In the genomic region with DNA sequence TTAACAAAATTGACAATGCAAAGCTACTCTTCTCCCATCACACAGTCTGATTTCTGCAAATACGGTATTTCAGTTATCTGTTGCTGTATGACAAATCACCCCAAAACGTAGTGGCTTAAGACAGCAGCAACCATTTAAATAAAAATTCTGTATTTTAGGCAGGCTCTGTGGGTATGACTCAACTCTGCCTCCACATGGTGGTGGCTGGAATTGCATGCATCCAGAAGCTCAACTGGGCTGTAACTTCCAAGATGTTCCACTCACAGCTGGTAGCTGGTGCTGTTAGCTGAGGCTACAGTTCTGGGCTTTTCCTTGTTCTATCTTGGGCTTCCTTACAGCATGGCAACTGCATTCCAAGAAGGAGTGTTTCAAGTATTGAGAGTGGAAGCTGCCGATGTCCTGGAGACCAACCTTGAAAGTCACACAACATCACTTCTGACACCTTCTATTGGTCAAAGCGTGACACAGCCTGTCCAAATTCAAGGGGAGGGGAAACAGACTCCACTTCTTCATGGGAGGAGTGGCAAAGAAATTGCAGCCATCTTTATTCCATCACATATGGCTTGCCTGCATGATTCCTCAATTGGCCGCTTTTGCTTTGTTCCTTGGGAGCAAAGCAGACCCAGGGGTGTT, we compare ENCODE assay signal across 8 cellular contexts.
DNase-seq lines count a peak whose midpoint lies in the region; ATAC-seq lines count a peak whose summit lies in the region.

No MANE protein-coding gene starts in this region.

- DNase-seq in DMS 273 (lab: John Stamatoyannopoulos, UW; ENCODE audit: unreplicated experiment) (peak; percentile 65), DMS 273 treated with DMSO at 0.1 percent for 48 hours (lab: John Stamatoyannopoulos, UW) (no peak), RPMI8226 (peak; percentile 55), islet precursor cell (peak; percentile 62), cortex of kidney (lab: John Stamatoyannopoulos, UW) (no peak)
- peak; percentile 64 for DNase-seq in activated naive CD4-positive, alpha-beta T cell treated with Interleukin-2 at 50 U/mL for 16 hours
- DNase-seq in stimulated activated CD8-positive, alpha-beta memory T cell treated with anti-CD3 and anti-CD28 coated beads, Interleukin-15, amount 100 ng/mL, for 1 hour (ENCODE audit: low read depth): peak; percentile 39

- ATAC-seq in GM21390 (IDR thresholded peaks at IDR 0.05; ENCODE audit: unreplicated experiment): no peak

Comparison
In these comparisons a context has a peak if more than half of its experiments do, and no peak if none do; other contexts are left out.
1. DNase-seq: peak in DMS 273 (single experiment), RPMI8226 (single experiment), activated naive CD4-positive, alpha-beta T cell treated with Interleukin-2 at 50 U/mL for 16 hours (single experiment), islet precursor cell (single experiment) and stimulated activated CD8-positive, alpha-beta memory T cell treated with anti-CD3 and anti-CD28 coated beads, Interleukin-15, amount 100 ng/mL, for 1 hour (single experiment); none in DMS 273 treated with DMSO at 0.1 percent for 48 hours (single experiment) and cortex of kidney (single experiment).